2 cellular contexts compared by ENCODE assay signal in genomic region chr5:180790020-180790419, GRCh38.
TF ChIP-seq lines count a peak whose summit lies in the region.

No MANE protein-coding gene starts in this region.

TF ChIP-seq in GM12891, 5 proteins besides CTCF, POLR2A, EP300 and RAD21:
- TF ChIP-seq PAX5 (IDR thresholded peaks at IDR 0.05; ENCODE audit: insufficient read depth, low read length, severe bottlenecking): no peak
- no peak for TF ChIP-seq POU2F2 (IDR thresholded peaks at IDR 0.05; ENCODE audit: low read depth, low read length)
- no peak for TF ChIP-seq POLR2AphosphoS5 (IDR thresholded peaks at IDR 0.05; ENCODE audit: low read depth, low read length)
- no peak for TF ChIP-seq TAF1 (IDR thresholded peaks at IDR 0.05; ENCODE audit: low read depth, low read length)
- no peak for TF ChIP-seq SPI1 (IDR thresholded peaks at IDR 0.05; ENCODE audit: low read depth, low read length)

TF ChIP-seq in H1, 55 proteins besides CTCF, POLR2A, EP300 and RAD21:
- TF ChIP-seq SIX5 (IDR thresholded peaks at IDR 0.05; ENCODE audit: low read depth, low read length) (no peak), BACH1 (IDR thresholded peaks at IDR 0.05; ENCODE audit: low read length) (no peak), SP2 (IDR thresholded peaks at IDR 0.05; ENCODE audit: low read length) (no peak), YY1 (IDR thresholded peaks at IDR 0.05; ENCODE audit: low read depth, low read length) (0 out of 2 replicates have a peak, but pooled peaks have one; percentile 32), CREB1 (IDR thresholded peaks at IDR 0.05) (peak; percentile 39; the same call in 1 of the 2 replicates), SUZ12 (IDR thresholded peaks at IDR 0.05; ENCODE audit: low read length) (no peak)
